In genomic region chrX:67544871-67545771, GRCh38 we compare ENCODE assay signal across 8 cellular contexts. TPM values are rescaled to one million over a fixed set of nuclear protein-coding genes. Genes with fewer than 3 reads are reported as not detected.
DNase-seq lines count a peak whose midpoint lies in the region; ATAC-seq, FAIRE-seq and TF ChIP-seq lines count a peak whose summit lies in the region.

No MANE protein-coding gene starts in this region.

- H3K27ac ChIP-seq in SK-N-MC: no peak overlapping the region
- peak overlapping the region in 2 of 4 donors; percentile 61 to 78 for H3K27ac ChIP-seq in gastroesophageal sphincter
- H3K27ac ChIP-seq in pancreas: no peak overlapping the region

- H3K4me1 ChIP-seq in gastroesophageal sphincter (peaks cover 0 to 21% (median 0%) of the 10 kb centered on the region in 3 donors), pancreas (no peaks in the 10 kb centered on the region)

- TF ChIP-seq POLR2A in gastroesophageal sphincter (IDR thresholded peaks at IDR 0.05): no peak

- TF ChIP-seq EP300 in gastroesophageal sphincter (IDR thresholded peaks at IDR 0.05): no peak

- ATAC-seq in gastroesophageal sphincter (peak; percentile 12), pancreas (peak in 3 of 4 donors; percentile 13 to 27 (median 26))

- H3K4me3 ChIP-seq in SK-N-MC: peak overlapping the region; percentile 81
- peak overlapping the region; percentile 43 to 57 for H3K4me3 ChIP-seq in gastroesophageal sphincter
- H3K4me3 ChIP-seq in pancreas: peak overlapping the region in 2 of 4 donors; percentile 32 to 37

- FAIRE-seq in pancreas (lab: Jason Lieb, UNC): no peak

- intact Hi-C loops in pancreas (cut with DNase I): no loop called here

- TF ChIP-seq CTCF in gastroesophageal sphincter (IDR thresholded peaks at IDR 0.05) (no peak), pancreas (IDR thresholded peaks at IDR 0.05) (no peak)

- in situ Hi-C loops in Caki2 (cut with HindIII; ENCODE audit: low pct_unique_long_range_greater_than_20kb, low sequenced_read_pairs): no loop called here

- no peaks in the 10 kb centered on the region for H3K9me3 ChIP-seq in SK-N-MC (ENCODE audit: low read depth, low read length)
- H3K9me3 ChIP-seq in gastroesophageal sphincter: no peaks in the 10 kb centered on the region
- no peaks in the 10 kb centered on the region for H3K9me3 ChIP-seq in pancreas

- no peaks in the 10 kb centered on the region for H3K36me3 ChIP-seq in SK-N-MC (ENCODE audit: insufficient read depth, low read length)
- no peaks in the 10 kb centered on the region for H3K36me3 ChIP-seq in gastroesophageal sphincter
- no peaks in the 10 kb centered on the region for H3K36me3 ChIP-seq in pancreas

- peak; percentile 61 for DNase-seq in Caki2 (ENCODE audit: low read depth)
- no peak for DNase-seq in SK-N-MC (ENCODE audit: low read depth, low spot score)
- DNase-seq in pancreas: peak in 3 of 6 donors; percentile 24 to 62 (median 57)
- DNase-seq in NCI-H2196 (lab: John Stamatoyannopoulos, UW; ENCODE audit: unreplicated experiment): no peak
- no peak for DNase-seq in effector CD4-positive, alpha-beta T cell
- no peak for DNase-seq in NK-92 (lab: John Stamatoyannopoulos, UW; ENCODE audit: unreplicated experiment)
- no peak for DNase-seq in RKO (ENCODE audit: low spot score)

- H3K27me3 ChIP-seq in gastroesophageal sphincter (no peaks in the 10 kb centered on the region), pancreas (peaks cover 0 to 29% (median 3%) of the 10 kb centered on the region in 4 donors)

- 3% methylated on average over 7 of the region's 39 CpGs; no CpG with 5 or more reads in 1 of the 2 donors for WGBS in gastroesophageal sphincter (ENCODE audit: low coverage in 1 of 2), 2 donors
- WGBS in pancreas, 2 donors: 2 to 38% methylated on average over 39 of the region's 39 CpGs

- no peak overlapping the region for H3K9ac ChIP-seq in SK-N-MC (ENCODE audit: insufficient read length)

RNA-seq across cellular contexts. Expression of gene AR, which starts 1.3 kb away (rescaled TPM):
- total RNA-seq in Caki2 (2014; rRNA removed; shearing (Covaris generic); ENCODE audit: low replicate concordance): 13.3 and 17.8 TPM in 2 replicates
- total RNA-seq in gastroesophageal sphincter (1 to 10 TPM; 2.9 to 9.8 (median 6.3) TPM), pancreas (1 to 10 TPM in 4 of 6 donors, under 1 TPM in 2; 0.43 to 2.9 (median 1.6) TPM)
- 1 to 10 TPM in 1 of 2 donors, under 1 TPM in 1; 0.34 to 1.0 TPM for polyA plus RNA-seq in pancreas
